ENCODE assay signal across 20 cellular contexts in genomic region chr17:20228410-20228809, GRCh38.
"Had no signal": no experiment of that assay in that cellular context is flagged by ENCODE, and none has a peak within 500 bp of the region (broad histone marks: within the 10 kb centered on the region; RNA-seq: fewer than 3 reads in every experiment).

No MANE protein-coding gene starts in this region.

- DNase-seq: activated CD4-positive, alpha-beta T cell treated with anti-CD3 and anti-CD28 coated beads, Interleukin-2, amount 50 U/mL, for 48 hours; activated CD8-positive, alpha-beta memory T cell treated with anti-CD3 and anti-CD28 coated beads, Interleukin-2, amount 10 ng/mL, durations not matched to agents 7 days and 5 days; activated effector memory CD4-positive, alpha-beta T cell treated with Interleukin-2 at 50 U/mL for 16 hours; activated T-cell treated with anti-CD3 and anti-CD28 coated beads, Interleukin-2, amount 50 U/mL, for 24 hours; anterior cingulate cortex; colonic mucosa; effector CD8-positive, alpha-beta T cell; heart left ventricle; islet precursor cell; left lung; nephron progenitor cell; ovary; stimulated activated CD4-positive, alpha-beta T cell treated with anti-CD3 and anti-CD28 coated beads, Interleukin-15, amount 100 ng/mL, for 24 hours; stimulated activated CD4-positive, alpha-beta T cell treated with anti-CD3 and anti-CD28 coated beads, Interleukin-4, amount 100 ng/mL, for 24 hours; stimulated activated naive CD8-positive, alpha-beta T cell treated with anti-CD3 and anti-CD28 coated beads, Interleukin-15, amount 100 ng/mL, for 72 hours; tibial artery; uterus had no signal

- H3K27me3 Mint-ChIP-seq: activated CD8-positive, alpha-beta memory T cell treated with anti-CD3 and anti-CD28 coated beads, Interleukin-2, amount 10 ng/mL, durations not matched to agents 7 days and 5 days; activated T-cell treated with anti-CD3 and anti-CD28 coated beads, Interleukin-2, amount 50 U/mL, for 24 hours; memory B cell; stimulated activated naive CD8-positive, alpha-beta T cell treated with anti-CD3 and anti-CD28 coated beads, Interleukin-15, amount 100 ng/mL, for 72 hours had no signal

- H3K27me3 ChIP-seq: colonic mucosa, heart left ventricle, left lung, ovary, tibial artery, uterus had no signal

- H3K9me3 ChIP-seq: colonic mucosa, heart left ventricle, left lung, ovary, tibial artery, uterus had no signal

- H3K4me1 Mint-ChIP-seq: memory B cell had no signal

- H3K36me3 ChIP-seq: ovary, uterus had no signal

- H3K9me3 Mint-ChIP-seq: activated naive CD4-positive, alpha-beta T cell treated with anti-CD3 and anti-CD28 coated beads, Interleukin-2, amount 50 U/mL, for 72 hours; activated T-cell treated with anti-CD3 and anti-CD28 coated beads, Interleukin-2, amount 50 U/mL, for 24 hours; memory B cell; nephron progenitor cell; stimulated activated naive CD8-positive, alpha-beta T cell treated with anti-CD3 and anti-CD28 coated beads, Interleukin-15, amount 100 ng/mL, for 72 hours; T-helper 2 cell treated with Interferon-gamma antibody and Interleukin-4, amounts not matched to agents 5 μg/mL and 100 μg/mL, for 36 hours had no signal

- H3K4me3 ChIP-seq: colonic mucosa, heart left ventricle, left lung, ovary, tibial artery, uterus had no signal

- H3K27ac ChIP-seq: colonic mucosa, heart left ventricle, left lung, ovary, uterus had no signal

- H3K4me1 ChIP-seq: colonic mucosa, left lung, uterus had no signal

- H3K27ac Mint-ChIP-seq: activated CD8-positive, alpha-beta memory T cell treated with anti-CD3 and anti-CD28 coated beads, Interleukin-2, amount 10 ng/mL, durations not matched to agents 7 days and 5 days; activated naive CD4-positive, alpha-beta T cell treated with anti-CD3 and anti-CD28 coated beads, Interleukin-2, amount 50 U/mL, for 72 hours; activated T-cell treated with anti-CD3 and anti-CD28 coated beads, Interleukin-2, amount 50 U/mL, for 24 hours; memory B cell; nephron progenitor cell; stimulated activated naive CD8-positive, alpha-beta T cell treated with anti-CD3 and anti-CD28 coated beads, Interleukin-15, amount 100 ng/mL, for 72 hours; T-helper 2 cell treated with Interferon-gamma antibody and Interleukin-4, amounts not matched to agents 5 μg/mL and 100 μg/mL, for 36 hours had no signal

- H3K36me3 Mint-ChIP-seq: memory B cell had no signal

- H3K4me3 Mint-ChIP-seq: activated CD8-positive, alpha-beta memory T cell treated with anti-CD3 and anti-CD28 coated beads, Interleukin-2, amount 10 ng/mL, durations not matched to agents 7 days and 5 days; activated T-cell treated with anti-CD3 and anti-CD28 coated beads, Interleukin-2, amount 50 U/mL, for 24 hours; memory B cell; nephron progenitor cell; stimulated activated naive CD8-positive, alpha-beta T cell treated with anti-CD3 and anti-CD28 coated beads, Interleukin-15, amount 100 ng/mL, for 72 hours; T-helper 2 cell treated with Interferon-gamma antibody and Interleukin-4, amounts not matched to agents 5 μg/mL and 100 μg/mL, for 36 hours had no signal
